In genomic region chr17:75024686-75025397, GRCh38 we compare ENCODE assay signal across 12 cellular contexts. TPM values are rescaled to one million over a fixed set of nuclear protein-coding genes. Genes with fewer than 3 reads are reported as not detected.
DNase-seq lines count a peak whose midpoint lies in the region; ATAC-seq lines count a peak whose summit lies in the region.
"Had no signal": no experiment of that assay in that cellular context is flagged by ENCODE, and none has a peak within 500 bp of the region (broad histone marks: within the 10 kb centered on the region; RNA-seq: fewer than 3 reads in every experiment).

No MANE protein-coding gene starts in this region.

- peaks cover 12 to 33% (median 15%) of the 10 kb centered on the region in 3 donors for H3K4me1 Mint-ChIP-seq in T-cell
- H3K4me1 Mint-ChIP-seq: H9 had no signal

- POLR2A ChIA-PET in T-cell (lab: Charles Lee): interaction anchor here in 1 of 2 donors (1.0 kb wide), 1 partner anchor 12 kb away, joined by 3 read pairs; the partner anchor contains the start of gene MRPL58

- CTCF ChIA-PET in T-cell (lab: Charles Lee): no interaction called here

- ATAC-seq in T-cell (replicated peaks in 1 of 4) (peak; percentile 43 to 62 (median 55)), HG03521 (IDR thresholded peaks at IDR 0.05; ENCODE audit: unreplicated experiment) (no peak)

- peak overlapping the region in 2 of 3 donors; percentile 29 to 61 for H3K4me3 Mint-ChIP-seq in T-cell
- H3K4me3 Mint-ChIP-seq: H9 had no signal

- DNase-seq in activated gamma-delta T cell treated with Interleukin-2 at 50 U/mL for 16 hours (peak; percentile 38), activated gamma-delta T cell (lab: John Stamatoyannopoulos, UW) (no peak), T-cell (peak in 23 of 34 experiments; percentile 10 to 58 (median 34)), amygdala (lab: John Stamatoyannopoulos, UW) (no peak), NCI-H446 (lab: John Stamatoyannopoulos, UW) (no peak)
- DNase-seq in activated naive CD4-positive, alpha-beta T cell treated with Interleukin-2 at 50 U/mL for 16 hours: peak; percentile 29
- peak; percentile 27 to 36 for DNase-seq in stimulated activated CD4-positive, alpha-beta T cell treated with anti-CD3 and anti-CD28 coated beads, Interleukin-2, amount 100 ng/mL, for 24 hours
- DNase-seq: DMS153, H9, NCI-H1436, NCI-H2227 treated with DMSO at 0.1 percent for 48 hours had no signal

- H3K9me3 Mint-ChIP-seq in T-cell: peaks cover 0 to 2% (median 0%) of the 10 kb centered on the region in 3 donors

- peaks cover 22% of the 10 kb centered on the region for H3K36me3 Mint-ChIP-seq in T-cell

- no peaks in the 10 kb centered on the region for H3K27me3 Mint-ChIP-seq in T-cell

- H3K27ac Mint-ChIP-seq in T-cell: peak overlapping the region; percentile 32 to 73
- H3K27ac Mint-ChIP-seq: H9 had no signal

RNA-seq across cellular contexts. Expression of gene MRPL58, which starts 12.4 kb away (rescaled TPM):
- total RNA-seq in T-cell: 10 to 100 TPM; 15.6 to 30.6 (median 26.6) TPM

RNA-seq across cellular contexts. Expression of gene ATP5PD, which starts 21.9 kb away (rescaled TPM):
- total RNA-seq in T-cell: 100 to 1,000 TPM; 115 to 170 (median 139) TPM

RNA-seq across cellular contexts. Expression of gene KCTD2, which starts 22.2 kb away (rescaled TPM):
- total RNA-seq in T-cell: 10 to 100 TPM; 22.0 to 32.8 (median 29.0) TPM

RNA-seq across cellular contexts. Expression of gene CDR2L, which starts 37.4 kb away (rescaled TPM):
- under 1 TPM in 4 of 5 donors, not detected in 1; 0.12 to 0.29 (median 0.19) TPM for total RNA-seq in T-cell

RNA-seq across cellular contexts. Expression of gene HID1, which starts 52.3 kb away (rescaled TPM):
- 10 to 100 TPM; 12.7 to 21.0 (median 14.5) TPM for total RNA-seq in T-cell

Comparison
In these comparisons a context has a peak if more than half of its experiments do, and no peak if none do; other contexts are left out.
1. DNase-seq: peak in activated gamma-delta T cell treated with Interleukin-2 at 50 U/mL for 16 hours (single experiment), T-cell (23 of 34), activated naive CD4-positive, alpha-beta T cell treated with Interleukin-2 at 50 U/mL for 16 hours (single experiment) and stimulated activated CD4-positive, alpha-beta T cell treated with anti-CD3 and anti-CD28 coated beads, Interleukin-2, amount 100 ng/mL, for 24 hours (2 of 2); none in activated gamma-delta T cell (single experiment), amygdala (0 of 56) and NCI-H446 (0 of 2).